8 cellular contexts compared by ENCODE assay signal in genomic region chr4:38663021-38663800, GRCh38. TPM values are rescaled to one million over a fixed set of nuclear protein-coding genes. Genes with fewer than 3 reads are reported as not detected.
DNase-seq lines count a peak whose midpoint lies in the region; ATAC-seq and TF ChIP-seq lines count a peak whose summit lies in the region.

No MANE protein-coding gene starts in this region.

- H3K27ac ChIP-seq in RWPE2 (ENCODE audit: poor library complexity, severe bottlenecking): peak overlapping the region; percentile 91
- peak overlapping the region; percentile 94 for H3K27ac ChIP-seq in mesendoderm (ENCODE audit: low read depth, low read length)
- peak overlapping the region; percentile 98 to 99 (median 99) for H3K27ac ChIP-seq in thyroid gland

- peaks cover 14% of the 10 kb centered on the region for H3K4me1 ChIP-seq in RWPE2 (ENCODE audit: insufficient read depth, poor library complexity, severe bottlenecking)
- peaks cover 3% of the 10 kb centered on the region for H3K4me1 ChIP-seq in mesendoderm (ENCODE audit: control insufficient read depth, low read depth, low read length)
- peaks cover 17 to 27% of the 10 kb centered on the region in 2 donors for H3K4me1 ChIP-seq in thyroid gland

- H2AK5ac ChIP-seq in mesendoderm (ENCODE audit: low read length): no peak overlapping the region

- in situ Hi-C loops in GM13977 (cut with MboI; ENCODE audit: low pct_unique_long_range_greater_than_20kb, low sequenced_read_pairs, unreplicated experiment): no loop called here

- no peak overlapping the region for H4K5ac ChIP-seq in mesendoderm (ENCODE audit: low read length)

- no peak overlapping the region for H3K23ac ChIP-seq in mesendoderm (ENCODE audit: low read length)

- TF ChIP-seq CTCF in AG09309 (IDR thresholded peaks at IDR 0.05; ENCODE audit: control insufficient read depth, insufficient read depth, low read depth, low read length, missing control alignments) (no peak), RWPE2 (IDR thresholded peaks at IDR 0.05; ENCODE audit: poor library complexity, severe bottlenecking) (no peak), choroid plexus epithelial cell (conservative IDR thresholded peaks at IDR 0.05; ENCODE audit: low read depth, low read length) (no peak), thyroid gland (IDR thresholded peaks at IDR 0.05) (no peak), GM13977 (IDR thresholded peaks at IDR 0.05; ENCODE audit: extremely low read depth, insufficient read depth, missing control alignments) (no peak)

- intact Hi-C loops in thyroid gland (cut with DNase I): no loop called here

- H3K79me2 ChIP-seq in mesendoderm (ENCODE audit: control insufficient read depth, insufficient read depth, low read length): no peaks in the 10 kb centered on the region

- H3K9me3 ChIP-seq in RWPE2 (ENCODE audit: severe bottlenecking): no peaks in the 10 kb centered on the region
- H3K9me3 ChIP-seq in thyroid gland: no peaks in the 10 kb centered on the region

- peak overlapping the region; percentile 60 for H3K4me3 ChIP-seq in AG09309 (ENCODE audit: control insufficient read depth, low read depth, low read length)
- H3K4me3 ChIP-seq in RWPE2 (ENCODE audit: severe bottlenecking): peak overlapping the region; percentile 97
- peak overlapping the region; percentile 84 for H3K4me3 ChIP-seq in choroid plexus epithelial cell (ENCODE audit: low read depth, low read length)
- peak overlapping the region; percentile 7 for H3K4me3 ChIP-seq in mesendoderm (ENCODE audit: low read length)
- H3K4me3 ChIP-seq in thyroid gland (replicated peaks in 1 of 3): peak overlapping the region in 2 of 3 donors; percentile 60 to 87

- H3K36me3 ChIP-seq in RWPE2 (ENCODE audit: low read depth) (peaks cover 17% of the 10 kb centered on the region), mesendoderm (ENCODE audit: control insufficient read depth, insufficient read depth, low read length) (no peaks in the 10 kb centered on the region), thyroid gland (no peaks in the 10 kb centered on the region)

- peak overlapping the region; percentile 81 for H3K9ac ChIP-seq in mesendoderm (ENCODE audit: low read length)

- peak overlapping the region; percentile 59 for H3K4me2 ChIP-seq in mesendoderm (ENCODE audit: low read length)

- peak overlapping the region; percentile 99 for H3K18ac ChIP-seq in mesendoderm (ENCODE audit: low read length)

- no peaks in the 10 kb centered on the region for H3K79me1 ChIP-seq in mesendoderm (ENCODE audit: low read length)

- H2BK120ac ChIP-seq in mesendoderm (ENCODE audit: low read depth, low read length): peak overlapping the region; percentile 48

- no CpG with 5 or more reads among the region's 92 CpGs for WGBS in mesendoderm (ENCODE audit: extremely low coverage, insufficient coverage, low lambda C conversion rate)
- WGBS in thyroid gland, 2 donors: 4 to 10% methylated on average over 15 to 50 of the region's 92 CpGs

- H2BK5ac ChIP-seq in mesendoderm (ENCODE audit: low read length): no peak overlapping the region

- peak; percentile 22 for ATAC-seq in GM18858 (IDR thresholded peaks at IDR 0.05; ENCODE audit: unreplicated experiment)
- ATAC-seq in HG02981 (IDR thresholded peaks at IDR 0.05; ENCODE audit: unreplicated experiment): peak; percentile 37
- ATAC-seq in RWPE2 (ENCODE audit: low read depth): peak; percentile 21

- peak; percentile 76 to 82 for TF ChIP-seq POLR2A in thyroid gland (IDR thresholded peaks at IDR 0.05)

- H3K56ac ChIP-seq in mesendoderm (ENCODE audit: low read length): peak overlapping the region; percentile 89

- H3K4ac ChIP-seq in mesendoderm (ENCODE audit: low read depth, low read length): peak overlapping the region; percentile 84

- H3K27me3 ChIP-seq in RWPE2 (ENCODE audit: insufficient read depth, poor library complexity, severe bottlenecking): no peaks in the 10 kb centered on the region
- no peaks in the 10 kb centered on the region for H3K27me3 ChIP-seq in mesendoderm (ENCODE audit: insufficient read depth, low read length, poor library complexity)
- H3K27me3 ChIP-seq in thyroid gland: no peaks in the 10 kb centered on the region

- DNase-seq in AG09309 (ENCODE audit: low read depth): peak; percentile 40
- peak; percentile 62 for DNase-seq in RWPE2 (ENCODE audit: low spot score)
- DNase-seq in choroid plexus epithelial cell (ENCODE audit: low read depth): no peak
- peak; percentile 70 for DNase-seq in mesendoderm
- peak in 1 of 2 donors; percentile 36 for DNase-seq in thyroid gland
- no peak for DNase-seq in GM13977 (ENCODE audit: low spot score)

- H4K8ac ChIP-seq in mesendoderm (ENCODE audit: low read depth, low read length): peak overlapping the region; percentile 78

- no peak overlapping the region for H2BK15ac ChIP-seq in mesendoderm (replicated peaks; ENCODE audit: low read depth)

RNA-seq across cellular contexts. Expression of gene KLF3, which starts 0.8 kb away (rescaled TPM):
- polyA plus RNA-seq in mesendoderm (2013, experiment 1 of 2): 11.1 TPM
- 11.5 TPM for polyA plus RNA-seq in mesendoderm (2013, experiment 2 of 2)
- 10 to 100 TPM; 60.4 to 71.2 (median 64.8) TPM for total RNA-seq in thyroid gland

Comparison
In these comparisons a context has a peak if more than half of its experiments do, and no peak if none do; other contexts are left out.
1. DNase-seq: peak in AG09309 (single experiment), RWPE2 (single experiment) and mesendoderm (single experiment); none in choroid plexus epithelial cell (single experiment) and GM13977 (single experiment).
2. H3K4me3 ChIP-seq: peak in every context shown above with its lines; median percentile 97 in RWPE2; 84 in choroid plexus epithelial cell; 74 in thyroid gland; 60 in AG09309; 7 in mesendoderm.
3. Peak in every context shown above with its lines, with median percentiles within 50 percentile points of each other: ATAC-seq and H3K27ac ChIP-seq.